ENCODE assay signal across 16 cellular contexts in the genomic region with DNA sequence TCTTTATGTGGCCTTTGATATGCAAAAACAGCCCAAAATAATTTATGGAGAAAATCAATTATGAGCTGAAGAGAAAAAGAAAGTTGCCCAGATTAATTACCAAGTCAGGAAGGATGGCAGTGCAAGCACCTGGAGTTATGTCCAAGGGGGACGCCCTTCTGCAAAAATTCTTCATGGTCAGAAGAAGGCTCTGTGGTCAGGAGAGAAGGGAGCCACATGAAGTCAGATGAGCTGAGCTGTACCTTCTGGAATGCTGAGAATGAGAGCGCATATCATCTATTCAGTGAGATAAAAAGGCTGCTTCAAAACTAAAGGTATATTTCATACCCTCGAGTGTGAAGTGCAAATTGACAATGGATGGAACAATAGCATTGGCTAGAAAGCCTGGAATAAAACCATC.
A peak's percentile ranks its signal among the peaks of the same experiment; 100 is the strongest.
DNase-seq lines count a peak whose midpoint lies in the region; ATAC-seq, FAIRE-seq and TF ChIP-seq lines count a peak whose summit lies in the region.
"Had no signal": no experiment of that assay in that cellular context is flagged by ENCODE, and none has a peak within 500 bp of the region (broad histone marks: within the 10 kb centered on the region; RNA-seq: fewer than 3 reads in every experiment).

No MANE protein-coding gene starts in this region.

- no peaks in the 10 kb centered on the region for H3K9me3 ChIP-seq in HUES64 (ENCODE audit: insufficient read depth, low read depth, low read length)
- no peaks in the 10 kb centered on the region for H3K9me3 ChIP-seq in mesenchymal stem cell (ENCODE audit: control insufficient read depth, low read length)
- no peaks in the 10 kb centered on the region for H3K9me3 ChIP-seq in gastrocnemius medialis
- no peaks in the 10 kb centered on the region for H3K9me3 ChIP-seq in CD8-positive, alpha-beta memory T cell (ENCODE audit: low read length)
- H3K9me3 ChIP-seq: BLaER1 treated with 17β-estradiol and CSF1 and Interleukin-3, amounts not matched to agents 10 nM and 100 nM had no signal

- H3K36me3 ChIP-seq in HUES64 (ENCODE audit: insufficient read depth, low read length) (no peaks in the 10 kb centered on the region), bronchial epithelial cell (ENCODE audit: control insufficient read depth, insufficient read depth, low read length) (no peaks in the 10 kb centered on the region), mesenchymal stem cell (ENCODE audit: control insufficient read depth in 1 of 2, insufficient read depth in 2 of 2, low read depth in 1 of 2, low read length in 2 of 2) (peaks cover 0 to 5% of the 10 kb centered on the region in 2 experiments), gastrocnemius medialis (no peaks in the 10 kb centered on the region)
- H3K36me3 ChIP-seq in CD8-positive, alpha-beta memory T cell (ENCODE audit: insufficient read depth, low read length), result no peaks in the 10 kb centered on the region
- H3K36me3 ChIP-seq: BLaER1 treated with 17β-estradiol and CSF1 and Interleukin-3, amounts not matched to agents 10 nM and 100 nM had no signal

- no peak overlapping the region for H3K18ac ChIP-seq in mesenchymal stem cell (ENCODE audit: low read depth in 1 of 2, low read length in 2 of 2)

- H3K36me3 Mint-ChIP-seq in activated T-cell treated with anti-CD3 and anti-CD28 coated beads, Interleukin-2, amount 50 U/mL, for 72 hours (ENCODE audit: insufficient read depth in 2 of 2), result peaks cover 0 to 2% of the 10 kb centered on the region in 2 donors
- no peaks in the 10 kb centered on the region for H3K36me3 Mint-ChIP-seq in CD8-positive, alpha-beta memory T cell
- H3K36me3 Mint-ChIP-seq: memory B cell; stimulated activated effector memory CD8-positive, alpha-beta T cell treated with anti-CD3 and anti-CD28 coated beads, Interleukin-12 subunit alpha, Interleukin-12 subunit beta, amount 100 ng/mL, for 72 hours had no signal

- H3K27ac ChIP-seq in HUES64 (ENCODE audit: low read depth, low read length), result peak overlapping the region; percentile 96
- H3K27ac ChIP-seq in mesenchymal stem cell (ENCODE audit: low read length, poor library complexity, severe bottlenecking), result peak overlapping the region; percentile 96
- H3K27ac ChIP-seq in gastrocnemius medialis, result no peak overlapping the region
- H3K27ac ChIP-seq in CD8-positive, alpha-beta memory T cell (ENCODE audit: low read depth, low read length), result no peak overlapping the region
- H3K27ac ChIP-seq: BLaER1 treated with 17β-estradiol and CSF1 and Interleukin-3, amounts not matched to agents 10 nM and 100 nM; hepatocyte had no signal

- FAIRE-seq in bronchial epithelial cell (lab: Jason Lieb, UNC), result no peak

- H2BK5ac ChIP-seq in mesenchymal stem cell (ENCODE audit: low read depth, low read length, poor library complexity, severe bottlenecking), result no peak overlapping the region

- H3K27ac Mint-ChIP-seq in activated T-cell treated with anti-CD3 and anti-CD28 coated beads, Interleukin-2, amount 50 U/mL, for 72 hours, result no peak overlapping the region
- no peak overlapping the region for H3K27ac Mint-ChIP-seq in CD8-positive, alpha-beta memory T cell
- H3K27ac Mint-ChIP-seq: memory B cell; progenitor cell of endocrine pancreas; stimulated activated effector memory CD8-positive, alpha-beta T cell treated with anti-CD3 and anti-CD28 coated beads, Interleukin-12 subunit alpha, Interleukin-12 subunit beta, amount 100 ng/mL, for 72 hours had no signal

- no peak overlapping the region for H3K4me3 Mint-ChIP-seq in activated T-cell treated with anti-CD3 and anti-CD28 coated beads, Interleukin-2, amount 50 U/mL, for 72 hours
- no peak overlapping the region for H3K4me3 Mint-ChIP-seq in CD8-positive, alpha-beta memory T cell
- H3K4me3 Mint-ChIP-seq: activated T-cell treated with anti-CD3 and anti-CD28 coated beads, Interleukin-2, amount 50 U/mL, for 4 hours; memory B cell; stimulated activated effector memory CD8-positive, alpha-beta T cell treated with anti-CD3 and anti-CD28 coated beads, Interleukin-12 subunit alpha, Interleukin-12 subunit beta, amount 100 ng/mL, for 72 hours had no signal

- H2BK120ac ChIP-seq in mesenchymal stem cell (ENCODE audit: low read depth, low read length), result no peak overlapping the region

- DNase-seq in AG10803 (ENCODE audit: low read depth), result peak; percentile 78
- DNase-seq in bronchial epithelial cell (ENCODE audit: low read depth), result peak; percentile 49
- DNase-seq in mesenchymal stem cell, result peak; percentile 57
- DNase-seq in activated T-cell treated with anti-CD3 and anti-CD28 coated beads, Interleukin-2, amount 50 U/mL, for 72 hours, result no peak
- no peak for DNase-seq in gastrocnemius medialis
- no peak for DNase-seq in CD8-positive, alpha-beta memory T cell
- DNase-seq: activated T-cell treated with anti-CD3 and anti-CD28 coated beads, Interleukin-2, amount 50 U/mL, for 4 hours; aorta; NCI-H1417 treated with DMSO at 0.1 percent for 48 hours had no signal

- H3K9ac ChIP-seq in HUES64 (ENCODE audit: low read depth, low read length) (peak overlapping the region; percentile 53; the same call in 1 of the 2 replicates), mesenchymal stem cell (ENCODE audit: low read length) (no peak overlapping the region)
- H3K9ac ChIP-seq: BLaER1 treated with 17β-estradiol and CSF1 and Interleukin-3, amounts not matched to agents 10 nM and 100 nM had no signal

- POLR2A ChIA-PET in CD8-positive, alpha-beta memory T cell (lab: Charles Lee), result no interaction called here

- H3K4me1 Mint-ChIP-seq in activated T-cell treated with anti-CD3 and anti-CD28 coated beads, Interleukin-2, amount 50 U/mL, for 72 hours (ENCODE audit: low read depth), result no peaks in the 10 kb centered on the region
- H3K4me1 Mint-ChIP-seq in CD8-positive, alpha-beta memory T cell, result no peaks in the 10 kb centered on the region
- H3K4me1 Mint-ChIP-seq: memory B cell; stimulated activated effector memory CD8-positive, alpha-beta T cell treated with anti-CD3 and anti-CD28 coated beads, Interleukin-12 subunit alpha, Interleukin-12 subunit beta, amount 100 ng/mL, for 72 hours had no signal

- no peak overlapping the region for H2AK5ac ChIP-seq in mesenchymal stem cell (ENCODE audit: low read length, severe bottlenecking)

- H3K9me3 Mint-ChIP-seq in activated T-cell treated with anti-CD3 and anti-CD28 coated beads, Interleukin-2, amount 50 U/mL, for 72 hours, result peaks cover 2 to 9% of the 10 kb centered on the region in 2 donors
- H3K9me3 Mint-ChIP-seq in CD8-positive, alpha-beta memory T cell, result peaks cover 0 to 4% (median 2%) of the 10 kb centered on the region in 5 donors
- H3K9me3 Mint-ChIP-seq: activated T-cell treated with anti-CD3 and anti-CD28 coated beads, Interleukin-2, amount 50 U/mL, for 4 hours had no signal

- H3K27me3 ChIP-seq in HUES64 (ENCODE audit: insufficient read depth, low read length), result no peaks in the 10 kb centered on the region
- no peaks in the 10 kb centered on the region for H3K27me3 ChIP-seq in bronchial epithelial cell (ENCODE audit: control insufficient read depth, insufficient read depth, low read length)
- H3K27me3 ChIP-seq in mesenchymal stem cell (ENCODE audit: control insufficient read depth in 1 of 2, insufficient read depth in 1 of 2, low read length in 2 of 2), result no peaks in the 10 kb centered on the region
- no peaks in the 10 kb centered on the region for H3K27me3 ChIP-seq in gastrocnemius medialis
- H3K27me3 ChIP-seq in CD8-positive, alpha-beta memory T cell (ENCODE audit: insufficient read depth, low read length, poor library complexity, severe bottlenecking), result no peaks in the 10 kb centered on the region
- H3K27me3 ChIP-seq: BLaER1 treated with 17β-estradiol and CSF1 and Interleukin-3, amounts not matched to agents 10 nM and 100 nM had no signal

- H2BK12ac ChIP-seq in mesenchymal stem cell (ENCODE audit: low read length in 2 of 2), result no peak overlapping the region

- intact Hi-C loops in gastrocnemius medialis (cut with DNase I; ENCODE audit: low total_unique reads), result no loop called here

- H2AFZ ChIP-seq in mesenchymal stem cell (ENCODE audit: low read depth, low read length), result no peak overlapping the region
- H2AFZ ChIP-seq: hepatocyte had no signal

- TF ChIP-seq CTCF in AG10803 (conservative IDR thresholded peaks at IDR 0.05; ENCODE audit: low read length), result no peak
- no peak for TF ChIP-seq CTCF in bronchial epithelial cell (IDR thresholded peaks at IDR 0.05; ENCODE audit: insufficient read depth, low read length, severe bottlenecking)
- no peak for TF ChIP-seq CTCF in gastrocnemius medialis (IDR thresholded peaks at IDR 0.05 in 4 of 5, conservative IDR thresholded peaks at IDR 0.05 in 1 of 5)

- H3K4me1 ChIP-seq in HUES64 (ENCODE audit: insufficient read depth, low read length), result peaks cover 62% of the 10 kb centered on the region
- peaks cover 6% of the 10 kb centered on the region for H3K4me1 ChIP-seq in mesenchymal stem cell (ENCODE audit: control insufficient read depth, insufficient read depth, low read depth, low read length)
- H3K4me1 ChIP-seq in gastrocnemius medialis, result no peaks in the 10 kb centered on the region
- H3K4me1 ChIP-seq in CD8-positive, alpha-beta memory T cell (ENCODE audit: insufficient read depth, low read length), result no peaks in the 10 kb centered on the region
- H3K4me1 ChIP-seq: BLaER1 treated with 17β-estradiol and CSF1 and Interleukin-3, amounts not matched to agents 10 nM and 100 nM had no signal

- in situ Hi-C loops in gastrocnemius medialis (cut with MboI; ENCODE audit: low sequenced_read_pairs in 4 of 4), result no loop called here

- H2BK15ac ChIP-seq in mesenchymal stem cell (ENCODE audit: low read depth, poor library complexity, severe bottlenecking), result no peak overlapping the region

- CTCF ChIA-PET in CD8-positive, alpha-beta memory T cell (lab: Charles Lee), result no interaction called here

- H3K4me3 ChIP-seq in AG10803 (ENCODE audit: low read length), result no peak overlapping the region
- peak overlapping the region; percentile 6; the same call in 1 of the 2 replicates for H3K4me3 ChIP-seq in HUES64 (ENCODE audit: low read length)
- no peak overlapping the region for H3K4me3 ChIP-seq in bronchial epithelial cell (ENCODE audit: low read depth, low read length)
- H3K4me3 ChIP-seq in mesenchymal stem cell (ENCODE audit: insufficient read depth in 1 of 2, low read depth in 1 of 2, low read length in 2 of 2), result no peak overlapping the region
- H3K4me3 ChIP-seq in gastrocnemius medialis, result no peak overlapping the region
- H3K4me3 ChIP-seq in CD8-positive, alpha-beta memory T cell (ENCODE audit: low read length), result no peak overlapping the region
- H3K4me3 ChIP-seq: BLaER1 treated with 17β-estradiol and CSF1 and Interleukin-3, amounts not matched to agents 10 nM and 100 nM; hepatocyte had no signal

- H4K8ac ChIP-seq in mesenchymal stem cell (ENCODE audit: low read length), result no peak overlapping the region

- H3K27me3 Mint-ChIP-seq in activated T-cell treated with anti-CD3 and anti-CD28 coated beads, Interleukin-2, amount 50 U/mL, for 72 hours (ENCODE audit: low read depth), result no peaks in the 10 kb centered on the region
- H3K27me3 Mint-ChIP-seq in CD8-positive, alpha-beta memory T cell, result peaks cover 0 to 4% of the 10 kb centered on the region in 2 donors
- H3K27me3 Mint-ChIP-seq: memory B cell had no signal

- TF ChIP-seq POLR2A in gastrocnemius medialis (IDR thresholded peaks at IDR 0.05), result no peak

- H3K4me2 ChIP-seq in mesenchymal stem cell (ENCODE audit: low read length, poor library complexity, severe bottlenecking), result no peak overlapping the region
- H3K4me2 ChIP-seq: BLaER1 treated with 17β-estradiol and CSF1 and Interleukin-3, amounts not matched to agents 10 nM and 100 nM; hepatocyte had no signal

- no peak overlapping the region for H3K23ac ChIP-seq in mesenchymal stem cell (ENCODE audit: low read length in 2 of 2)

- 42% methylated on average over 3 of the region's 3 CpGs for WGBS in HUES64
- 6% methylated on average over 1 of the region's 3 CpGs for WGBS in mesenchymal stem cell

- no peak overlapping the region for H3K4ac ChIP-seq in mesenchymal stem cell (ENCODE audit: low read depth in 1 of 2, low read length in 2 of 2)

- ATAC-seq in HG03521 (IDR thresholded peaks at IDR 0.05; ENCODE audit: unreplicated experiment) (no peak), gastrocnemius medialis (no peak)
- ATAC-seq in activated T-cell treated with anti-CD3 and anti-CD28 coated beads, Interleukin-2, amount 50 U/mL, for 72 hours (replicated peaks in 1 of 2), result no peak
- ATAC-seq: activated T-cell treated with anti-CD3 and anti-CD28 coated beads, Interleukin-2, amount 50 U/mL, for 4 hours; stimulated activated effector memory CD8-positive, alpha-beta T cell treated with anti-CD3 and anti-CD28 coated beads, Interleukin-12 subunit alpha, Interleukin-12 subunit beta, amount 100 ng/mL, for 72 hours had no signal

- H3K79me1 ChIP-seq in mesenchymal stem cell (replicated peaks; ENCODE audit: low read length, poor library complexity, severe bottlenecking), result peaks cover 6% of the 10 kb centered on the region

- H4K91ac ChIP-seq in mesenchymal stem cell (ENCODE audit: low read length), result no peak overlapping the region

- no peak overlapping the region for H3K14ac ChIP-seq in mesenchymal stem cell (ENCODE audit: low read length in 2 of 2)

Comparison
In these comparisons a context has a peak if more than half of its experiments do, and no peak if none do; other contexts are left out.
1. DNase-seq: peak in AG10803 (single experiment), bronchial epithelial cell (single experiment) and mesenchymal stem cell (single experiment); none in activated T-cell treated with anti-CD3 and anti-CD28 coated beads, Interleukin-2, amount 50 U/mL, for 72 hours (0 of 2), gastrocnemius medialis (0 of 2) and CD8-positive, alpha-beta memory T cell (0 of 5).
2. H3K27ac ChIP-seq: peak in HUES64 (single experiment) and mesenchymal stem cell (single experiment); none in gastrocnemius medialis (0 of 4) and CD8-positive, alpha-beta memory T cell (single experiment).